ENCODE assay signal across 1 cellular context in the genomic region with DNA sequence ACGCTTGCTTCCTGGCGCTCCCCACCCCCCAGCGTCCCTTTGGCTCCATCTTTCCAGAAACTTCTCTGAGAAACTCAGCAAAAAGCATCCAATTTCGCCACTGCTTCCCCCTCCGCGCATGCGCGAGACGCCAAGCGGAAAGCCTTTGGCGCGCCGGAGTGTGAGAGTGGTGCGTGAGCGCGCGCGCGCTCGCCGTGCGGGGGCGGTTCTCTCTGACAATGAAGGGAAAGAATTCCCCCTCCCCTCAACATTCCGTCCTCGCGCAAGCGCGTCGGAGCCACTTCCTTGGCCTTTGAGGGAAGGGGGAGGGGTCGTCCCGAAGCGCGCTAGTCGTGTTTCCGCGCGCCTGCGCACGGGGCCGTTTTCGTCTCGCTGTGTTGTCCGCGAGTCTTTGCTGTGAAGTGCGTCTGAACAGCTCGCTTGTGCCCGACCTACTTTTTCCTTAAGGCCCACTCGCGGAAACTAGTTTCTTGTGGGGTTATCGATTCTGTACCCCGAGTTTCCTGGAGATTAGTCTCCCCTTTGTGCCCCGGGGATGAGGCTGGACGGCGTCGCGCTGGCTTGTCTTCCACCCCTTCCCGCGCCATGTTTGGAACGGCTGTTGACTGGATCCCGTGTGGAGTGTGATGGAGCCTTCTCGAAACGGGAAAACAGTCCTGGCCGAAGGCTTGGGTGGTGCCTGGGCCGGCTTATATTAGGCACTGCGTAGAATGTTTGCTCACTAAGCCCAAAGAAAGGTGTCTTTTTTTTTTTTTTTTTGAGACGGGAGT.
TF ChIP-seq lines count a peak whose summit lies in the region.

No MANE protein-coding gene starts in this region.

TF ChIP-seq in WTC11, 78 proteins besides CTCF, POLR2A, EP300 and RAD21 (continued from another document and continues in another):
- TF ChIP-seq MAX (CRISPR knock-in tag; IDR thresholded peaks at IDR 0.05) = peak; percentile 74; the same call in 1 of the 2 replicates
- TF ChIP-seq ATF1 (CRISPR knock-in tag; IDR thresholded peaks at IDR 0.05) = no peak
- TF ChIP-seq SOX15 (CRISPR knock-in tag; IDR thresholded peaks at IDR 0.05) = no peak
- no peak for TF ChIP-seq OVOL2 (CRISPR knock-in tag; IDR thresholded peaks at IDR 0.05; ENCODE audit: borderline replicate concordance)
- peak; percentile 72; the same call in 1 of the 2 replicates for TF ChIP-seq CREM (CRISPR knock-in tag; IDR thresholded peaks at IDR 0.05)
- TF ChIP-seq, protein P1, sequence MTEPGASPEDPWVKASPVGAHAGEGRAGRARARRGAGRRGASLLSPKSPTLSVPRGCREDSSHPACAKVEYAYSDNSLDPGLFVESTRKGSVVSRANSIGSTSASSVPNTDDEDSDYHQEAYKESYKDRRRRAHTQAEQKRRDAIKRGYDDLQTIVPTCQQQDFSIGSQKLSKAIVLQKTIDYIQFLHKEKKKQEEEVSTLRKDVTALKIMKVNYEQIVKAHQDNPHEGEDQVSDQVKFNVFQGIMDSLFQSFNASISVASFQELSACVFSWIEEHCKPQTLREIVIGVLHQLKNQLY (CRISPR knock-in tag; IDR thresholded peaks at IDR 0.05) = no peak
- no peak for TF ChIP-seq HMGA2 (CRISPR knock-in tag; IDR thresholded peaks at IDR 0.05)
- TF ChIP-seq ZNF317 (CRISPR knock-in tag; IDR thresholded peaks at IDR 0.05; ENCODE audit: borderline replicate concordance, low read depth) = no peak
- TF ChIP-seq ETV6 (CRISPR knock-in tag; IDR thresholded peaks at IDR 0.05) = peak; percentile 96
- TF ChIP-seq, protein P2, sequence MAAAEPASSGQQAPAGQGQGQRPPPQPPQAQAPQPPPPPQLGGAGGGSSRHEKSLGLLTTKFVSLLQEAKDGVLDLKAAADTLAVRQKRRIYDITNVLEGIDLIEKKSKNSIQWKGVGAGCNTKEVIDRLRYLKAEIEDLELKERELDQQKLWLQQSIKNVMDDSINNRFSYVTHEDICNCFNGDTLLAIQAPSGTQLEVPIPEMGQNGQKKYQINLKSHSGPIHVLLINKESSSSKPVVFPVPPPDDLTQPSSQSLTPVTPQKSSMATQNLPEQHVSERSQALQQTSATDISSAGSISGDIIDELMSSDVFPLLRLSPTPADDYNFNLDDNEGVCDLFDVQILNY (CRISPR knock-in tag; IDR thresholded peaks at IDR 0.05) = peak; percentile 93
- no peak for TF ChIP-seq ZNF263 (CRISPR knock-in tag; IDR thresholded peaks at IDR 0.05; ENCODE audit: low read depth)
- TF ChIP-seq, protein P3, sequence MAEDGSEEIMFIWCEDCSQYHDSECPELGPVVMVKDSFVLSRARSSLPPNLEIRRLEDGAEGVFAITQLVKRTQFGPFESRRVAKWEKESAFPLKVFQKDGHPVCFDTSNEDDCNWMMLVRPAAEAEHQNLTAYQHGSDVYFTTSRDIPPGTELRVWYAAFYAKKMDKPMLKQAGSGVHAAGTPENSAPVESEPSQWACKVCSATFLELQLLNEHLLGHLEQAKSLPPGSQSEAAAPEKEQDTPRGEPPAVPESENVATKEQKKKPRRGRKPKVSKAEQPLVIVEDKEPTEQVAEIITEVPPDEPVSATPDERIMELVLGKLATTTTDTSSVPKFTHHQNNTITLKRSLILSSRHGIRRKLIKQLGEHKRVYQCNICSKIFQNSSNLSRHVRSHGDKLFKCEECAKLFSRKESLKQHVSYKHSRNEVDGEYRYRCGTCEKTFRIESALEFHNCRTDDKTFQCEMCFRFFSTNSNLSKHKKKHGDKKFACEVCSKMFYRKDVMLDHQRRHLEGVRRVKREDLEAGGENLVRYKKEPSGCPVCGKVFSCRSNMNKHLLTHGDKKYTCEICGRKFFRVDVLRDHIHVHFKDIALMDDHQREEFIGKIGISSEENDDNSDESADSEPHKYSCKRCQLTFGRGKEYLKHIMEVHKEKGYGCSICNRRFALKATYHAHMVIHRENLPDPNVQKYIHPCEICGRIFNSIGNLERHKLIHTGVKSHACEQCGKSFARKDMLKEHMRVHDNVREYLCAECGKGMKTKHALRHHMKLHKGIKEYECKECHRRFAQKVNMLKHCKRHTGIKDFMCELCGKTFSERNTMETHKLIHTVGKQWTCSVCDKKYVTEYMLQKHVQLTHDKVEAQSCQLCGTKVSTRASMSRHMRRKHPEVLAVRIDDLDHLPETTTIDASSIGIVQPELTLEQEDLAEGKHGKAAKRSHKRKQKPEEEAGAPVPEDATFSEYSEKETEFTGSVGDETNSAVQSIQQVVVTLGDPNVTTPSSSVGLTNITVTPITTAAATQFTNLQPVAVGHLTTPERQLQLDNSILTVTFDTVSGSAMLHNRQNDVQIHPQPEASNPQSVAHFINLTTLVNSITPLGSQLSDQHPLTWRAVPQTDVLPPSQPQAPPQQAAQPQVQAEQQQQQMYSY (CRISPR knock-in tag; IDR thresholded peaks at IDR 0.05) = no peak
- TF ChIP-seq ZNF416 (CRISPR knock-in tag; IDR thresholded peaks at IDR 0.05) = no peak
- TF ChIP-seq ZNF219 (CRISPR knock-in tag; IDR thresholded peaks at IDR 0.05; ENCODE audit: borderline replicate concordance) = no peak; the same call in 1 of the 2 replicates
- TF ChIP-seq CREB1 (CRISPR knock-in tag; IDR thresholded peaks at IDR 0.05) = no peak
- TF ChIP-seq NFE2L1 (CRISPR knock-in tag; IDR thresholded peaks at IDR 0.05) = no peak
- TF ChIP-seq ZBTB21 (CRISPR knock-in tag; IDR thresholded peaks at IDR 0.05; ENCODE audit: borderline replicate concordance) = no peak
- no peak for TF ChIP-seq ATF6 (CRISPR knock-in tag; IDR thresholded peaks at IDR 0.05)
- TF ChIP-seq, protein P4, sequence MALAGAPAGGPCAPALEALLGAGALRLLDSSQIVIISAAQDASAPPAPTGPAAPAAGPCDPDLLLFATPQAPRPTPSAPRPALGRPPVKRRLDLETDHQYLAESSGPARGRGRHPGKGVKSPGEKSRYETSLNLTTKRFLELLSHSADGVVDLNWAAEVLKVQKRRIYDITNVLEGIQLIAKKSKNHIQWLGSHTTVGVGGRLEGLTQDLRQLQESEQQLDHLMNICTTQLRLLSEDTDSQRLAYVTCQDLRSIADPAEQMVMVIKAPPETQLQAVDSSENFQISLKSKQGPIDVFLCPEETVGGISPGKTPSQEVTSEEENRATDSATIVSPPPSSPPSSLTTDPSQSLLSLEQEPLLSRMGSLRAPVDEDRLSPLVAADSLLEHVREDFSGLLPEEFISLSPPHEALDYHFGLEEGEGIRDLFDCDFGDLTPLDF (CRISPR knock-in tag; IDR thresholded peaks at IDR 0.05) = no peak
- no peak for TF ChIP-seq SMAD4 (CRISPR knock-in tag; IDR thresholded peaks at IDR 0.05)
- TF ChIP-seq, protein P5, sequence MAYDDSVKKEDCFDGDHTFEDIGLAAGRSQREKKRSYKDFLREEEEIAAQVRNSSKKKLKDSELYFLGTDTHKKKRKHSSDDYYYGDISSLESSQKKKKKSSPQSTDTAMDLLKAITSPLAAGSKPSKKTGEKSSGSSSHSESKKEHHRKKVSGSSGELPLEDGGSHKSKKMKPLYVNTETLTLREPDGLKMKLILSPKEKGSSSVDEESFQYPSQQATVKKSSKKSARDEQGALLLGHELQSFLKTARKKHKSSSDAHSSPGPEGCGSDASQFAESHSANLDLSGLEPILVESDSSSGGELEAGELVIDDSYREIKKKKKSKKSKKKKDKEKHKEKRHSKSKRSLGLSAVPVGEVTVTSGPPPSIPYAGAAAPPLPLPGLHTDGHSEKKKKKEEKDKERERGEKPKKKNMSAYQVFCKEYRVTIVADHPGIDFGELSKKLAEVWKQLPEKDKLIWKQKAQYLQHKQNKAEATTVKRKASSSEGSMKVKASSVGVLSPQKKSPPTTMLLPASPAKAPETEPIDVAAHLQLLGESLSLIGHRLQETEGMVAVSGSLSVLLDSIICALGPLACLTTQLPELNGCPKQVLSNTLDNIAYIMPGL (CRISPR knock-in tag; IDR thresholded peaks at IDR 0.05) = peak; percentile 65
- TF ChIP-seq, protein P6, sequence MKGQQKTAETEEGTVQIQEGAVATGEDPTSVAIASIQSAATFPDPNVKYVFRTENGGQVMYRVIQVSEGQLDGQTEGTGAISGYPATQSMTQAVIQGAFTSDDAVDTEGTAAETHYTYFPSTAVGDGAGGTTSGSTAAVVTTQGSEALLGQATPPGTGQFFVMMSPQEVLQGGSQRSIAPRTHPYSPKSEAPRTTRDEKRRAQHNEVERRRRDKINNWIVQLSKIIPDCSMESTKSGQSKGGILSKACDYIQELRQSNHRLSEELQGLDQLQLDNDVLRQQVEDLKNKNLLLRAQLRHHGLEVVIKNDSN (CRISPR knock-in tag; IDR thresholded peaks at IDR 0.05) = no peak
- TF ChIP-seq GABPB1 (CRISPR knock-in tag; IDR thresholded peaks at IDR 0.05) = 0 out of 2 replicates have a peak, but pooled peaks have one; percentile 13
- peak; percentile 52; the same call in 1 of the 2 replicates for TF ChIP-seq TEAD1 (CRISPR knock-in tag; IDR thresholded peaks at IDR 0.05)
- no peak for TF ChIP-seq USF2 (CRISPR knock-in tag; IDR thresholded peaks at IDR 0.05)
- TF ChIP-seq IRF1 (CRISPR knock-in tag; IDR thresholded peaks at IDR 0.05) = 0 out of 2 replicates have a peak, but pooled peaks have one; percentile 76
- no peak for TF ChIP-seq GTF2I (CRISPR knock-in tag; conservative IDR thresholded peaks at IDR 0.05)
- TF ChIP-seq ZNF232 (CRISPR knock-in tag; IDR thresholded peaks at IDR 0.05) = no peak
- no peak for TF ChIP-seq CBFB (CRISPR knock-in tag; IDR thresholded peaks at IDR 0.05; ENCODE audit: low read depth)
- TF ChIP-seq PREB (CRISPR knock-in tag; IDR thresholded peaks at IDR 0.05; ENCODE audit: borderline replicate concordance) = no peak
- no peak for TF ChIP-seq TP53 (CRISPR knock-in tag; IDR thresholded peaks at IDR 0.05)
- peak; percentile 58 for TF ChIP-seq FOXP1 (CRISPR knock-in tag; IDR thresholded peaks at IDR 0.05; ENCODE audit: borderline replicate concordance)
- TF ChIP-seq IRF2 (CRISPR knock-in tag; IDR thresholded peaks at IDR 0.05; ENCODE audit: borderline replicate concordance, low read depth) = no peak
- TF ChIP-seq KAT7 (CRISPR knock-in tag; IDR thresholded peaks at IDR 0.05; ENCODE audit: borderline replicate concordance) = no peak
- TF ChIP-seq SP1 (CRISPR knock-in tag; conservative IDR thresholded peaks at IDR 0.05) = peak; percentile 35; the same call in 1 of the 2 replicates
- no peak for TF ChIP-seq RORB (CRISPR knock-in tag; IDR thresholded peaks at IDR 0.05)
- no peak for TF ChIP-seq FOXJ3 (CRISPR knock-in tag; IDR thresholded peaks at IDR 0.05; ENCODE audit: borderline replicate concordance)
- TF ChIP-seq ZNF121 (CRISPR knock-in tag; IDR thresholded peaks at IDR 0.05) = peak; percentile 97
- no peak for TF ChIP-seq NFATC4 (CRISPR knock-in tag; IDR thresholded peaks at IDR 0.05)
- TF ChIP-seq MYBL2 (CRISPR knock-in tag; IDR thresholded peaks at IDR 0.05) = peak; percentile 8; the same call in 1 of the 2 replicates
